10 cellular contexts compared by ENCODE assay signal in genomic region chr18:72541871-72542690, GRCh38.
DNase-seq lines count a peak whose midpoint lies in the region; ATAC-seq and TF ChIP-seq lines count a peak whose summit lies in the region.
"Had no signal": no experiment of that assay in that cellular context is flagged by ENCODE, and none has a peak within 500 bp of the region (broad histone marks: within the 10 kb centered on the region; RNA-seq: fewer than 3 reads in every experiment).

No MANE protein-coding gene starts in this region.

- H3K9me3 Mint-ChIP-seq in nephron progenitor cell: no peaks in the 10 kb centered on the region

- H3K4me1 Mint-ChIP-seq in nephron progenitor cell: peaks cover 19% of the 10 kb centered on the region

- peak overlapping the region; percentile 30 for H3K4me3 ChIP-seq in astrocyte of the cerebellum (ENCODE audit: low read depth, low read length)
- H3K4me3 ChIP-seq: lower lobe of right lung had no signal

- in situ Hi-C loops in astrocyte of the cerebellum (cut with HindIII; ENCODE audit: low sequenced_read_pairs): no loop called here

- H3K27ac Mint-ChIP-seq in nephron progenitor cell: no peak overlapping the region
- H3K27ac Mint-ChIP-seq: T-helper 17 cell had no signal

- DNase-seq in DMS153 (lab: John Stamatoyannopoulos, UW): peak; percentile 64
- no peak for DNase-seq in astrocyte of the cerebellum (ENCODE audit: low read depth)
- peak; percentile 53 for DNase-seq in nephron progenitor cell
- DNase-seq in KG1 (lab: John Stamatoyannopoulos, UW): no peak
- no peak for DNase-seq in Kasumi-1 (lab: John Stamatoyannopoulos, UW)
- no peak for DNase-seq in OCI-M2 (lab: John Stamatoyannopoulos, UW; ENCODE audit: unreplicated experiment)
- DNase-seq: lower lobe of right lung, T-helper 17 cell had no signal

- H3K4me3 Mint-ChIP-seq in nephron progenitor cell: peak overlapping the region; percentile 84

- peaks cover 97% of the 10 kb centered on the region for H3K27me3 Mint-ChIP-seq in nephron progenitor cell (ENCODE audit: low read depth, poor library complexity)

- no peaks in the 10 kb centered on the region for H3K36me3 Mint-ChIP-seq in nephron progenitor cell (ENCODE audit: low read depth)

- ATAC-seq in HG03439 (IDR thresholded peaks at IDR 0.05; ENCODE audit: unreplicated experiment): no peak
- ATAC-seq: lower lobe of right lung, T-helper 17 cell had no signal

- TF ChIP-seq CTCF in LNCAP (IDR thresholded peaks at IDR 0.05) (peak; percentile 32; the same call in 1 of the 2 replicates), astrocyte of the cerebellum (IDR thresholded peaks at IDR 0.05; ENCODE audit: low read depth, low read length, missing control alignments) (no peak), nephron progenitor cell (IDR thresholded peaks at IDR 0.05) (no peak)

Comparison
In these comparisons a context has a peak if more than half of its experiments do, and no peak if none do; other contexts are left out.
1. DNase-seq: peak in DMS153 (single experiment) and nephron progenitor cell (single experiment); none in astrocyte of the cerebellum (single experiment), KG1 (single experiment), Kasumi-1 (0 of 2) and OCI-M2 (single experiment).